Comparison of ENCODE assay signal across 8 cellular contexts in the genomic region with DNA sequence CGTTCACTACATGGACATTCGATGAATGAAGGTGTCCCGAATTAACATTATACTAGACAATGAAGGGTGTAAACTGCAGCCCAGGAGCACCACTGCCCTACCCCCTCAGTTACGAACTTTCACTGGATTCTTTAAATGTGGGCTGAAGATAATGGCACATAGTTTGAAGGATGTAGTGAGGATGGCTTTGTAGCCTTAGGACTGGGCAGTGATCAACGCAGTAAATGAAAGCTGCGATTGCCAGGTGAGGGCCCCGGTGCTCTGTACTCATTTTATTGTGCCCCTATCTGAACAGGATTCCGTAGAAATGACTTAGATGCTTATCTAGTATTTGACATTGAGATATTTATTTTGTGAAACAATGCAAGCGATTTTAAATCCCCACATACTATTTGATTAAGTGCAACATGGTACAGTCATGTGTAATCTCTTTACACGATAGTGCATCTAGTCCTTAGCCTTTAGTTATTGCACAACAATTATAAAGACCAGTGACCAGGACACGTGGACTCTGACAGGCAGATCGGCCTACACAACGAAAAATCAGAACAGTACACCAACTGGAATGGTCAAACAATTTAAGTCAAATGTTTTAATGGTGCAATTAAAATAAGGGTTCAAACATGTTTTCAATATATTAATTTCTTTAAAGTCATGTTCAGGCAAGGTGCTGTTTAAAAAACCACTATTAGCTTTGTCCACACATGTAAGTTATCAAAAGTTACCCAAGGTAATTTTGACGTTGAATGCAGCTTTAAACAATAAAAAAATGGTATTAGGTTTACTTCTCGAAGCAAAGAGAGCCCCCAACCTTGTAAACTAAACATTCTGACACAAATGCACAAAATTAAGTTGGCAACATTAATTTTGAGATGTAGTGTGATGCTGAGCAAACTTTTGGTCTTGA. TPM values are rescaled to one million over a fixed set of nuclear protein-coding genes. Genes with fewer than 3 reads are reported as not detected.
DNase-seq lines count a peak whose midpoint lies in the region; ATAC-seq and TF ChIP-seq lines count a peak whose summit lies in the region.

No MANE protein-coding gene starts in this region.

- H3K27ac ChIP-seq in BLaER1 treated with 17β-estradiol and CSF1 and Interleukin-3, amounts not matched to agents 10 nM and 100 nM, result peak overlapping the region; percentile 83 to 99 (median 96); a peak in 21 of 22 replicates
- H3K27ac ChIP-seq in HCT116 (ENCODE audit: low read depth, low read length) (peak overlapping the region; percentile 95), WERI-Rb-1 (peak overlapping the region; percentile 84), left lung (peak overlapping the region; percentile 88 to 95)

- DNase-seq in HCT116 (ENCODE audit: low read depth, low spot score), result no peak
- no peak for DNase-seq in WERI-Rb-1
- DNase-seq in left lung, result no peak
- DNase-seq in NCI-H69 (lab: John Stamatoyannopoulos, UW), result no peak
- DNase-seq in pons (ENCODE audit: low spot score), result no peak
- no peak for DNase-seq in NCI-H2029 treated with DMSO at 0.1 percent for 48 hours (lab: John Stamatoyannopoulos, UW)

- H3K4me1 ChIP-seq in BLaER1 treated with 17β-estradiol and CSF1 and Interleukin-3, amounts not matched to agents 10 nM and 100 nM, result peaks cover 21 to 38% (median 30%) of the 10 kb centered on the region in 10 experiments
- peaks cover 6 to 29% of the 10 kb centered on the region in 2 experiments; a peak in 3 of 4 replicates for H3K4me1 ChIP-seq in HCT116 (ENCODE audit: control insufficient read depth in 1 of 2, insufficient read depth in 2 of 2, low read length in 2 of 2)
- peaks cover 15 to 53% of the 10 kb centered on the region in 2 donors for H3K4me1 ChIP-seq in left lung

- no peak overlapping the region for H2AFZ ChIP-seq in HCT116 (ENCODE audit: low read depth, low read length, poor library complexity, severe bottlenecking)

- no peaks in the 10 kb centered on the region for H3K27me3 ChIP-seq in BLaER1 treated with 17β-estradiol and CSF1 and Interleukin-3, amounts not matched to agents 10 nM and 100 nM
- H3K27me3 ChIP-seq in HCT116 (ENCODE audit: insufficient read depth, low read length) (no peaks in the 10 kb centered on the region), WERI-Rb-1 (ENCODE audit: insufficient read depth, low read depth, severe bottlenecking) (no peaks in the 10 kb centered on the region), left lung (no peaks in the 10 kb centered on the region)

- CTCF ChIA-PET in HCT116 (lab: Charles Lee), result interaction anchor here (2.5 to 3.0 kb wide), 4 partner anchors 14 to 273 kb away, joined by 6 to 26 read pairs (median 12); no protein-coding TSS in a partner anchor

- RAD21 ChIA-PET in HCT116 (lab: Charles Lee; ENCODE audit: low non-redundant PET in 1 of 2, low total read pairs in 2 of 2, uncharacterized antibody in 2 of 2, unreplicated experiment in 2 of 2), result interaction anchor here in 1 of 2 experiments (1.6 kb wide), 1 partner anchor 134 kb away, joined by 6 read pairs; no protein-coding TSS in a partner anchor

- no TSS peak for BruUV-seq in HCT116 (replicated peaks; lab: Mats Ljungman, UMichigan)

- intact Hi-C loops in HCT116 (cut with micrococcal nuclease), result loop anchor here (1.0 to 10.0 kb wide), 4 partner anchors 115 to 347 kb away; a partner anchor contains a TSS
- intact Hi-C loops in left lung (cut with DNase I), result no loop called here

- peak overlapping the region; percentile 81 to 97 (median 91) for H3K4me2 ChIP-seq in BLaER1 treated with 17β-estradiol and CSF1 and Interleukin-3, amounts not matched to agents 10 nM and 100 nM
- peak overlapping the region; percentile 89 for H3K4me2 ChIP-seq in HCT116 (ENCODE audit: low read length)

- TF ChIP-seq CTCF in HCT116 (IDR thresholded peaks at IDR 0.05 in 2 of 3, conservative IDR thresholded peaks at IDR 0.05 in 1 of 3; ENCODE audit: borderline replicate concordance in 1 of 3, insufficient read depth in 1 of 3, low read depth in 2 of 3, low read length in 2 of 3) (no peak), WERI-Rb-1 (IDR thresholded peaks at IDR 0.05; ENCODE audit: low read depth, low read length) (no peak), left lung (IDR thresholded peaks at IDR 0.05) (no peak)

- no peaks in the 10 kb centered on the region for H3K9me2 ChIP-seq in HCT116 (ENCODE audit: insufficient read depth)

- H3K9ac ChIP-seq in BLaER1 treated with 17β-estradiol and CSF1 and Interleukin-3, amounts not matched to agents 10 nM and 100 nM, result peak overlapping the region; percentile 92 to 100 (median 98)
- peak overlapping the region; percentile 96 for H3K9ac ChIP-seq in HCT116 (ENCODE audit: low read length)

- peak; percentile 98 for TF ChIP-seq POLR2A in HCT116 (IDR thresholded peaks at IDR 0.05; ENCODE audit: borderline replicate concordance, extremely low read depth, insufficient read depth, insufficient read length)

- peak overlapping the region; percentile 70 to 97 (median 84) for H3K4me3 ChIP-seq in BLaER1 treated with 17β-estradiol and CSF1 and Interleukin-3, amounts not matched to agents 10 nM and 100 nM
- H3K4me3 ChIP-seq in HCT116 (replicated peaks in 1 of 2; ENCODE audit: low read depth in 1 of 2, low read length in 2 of 2) (peak overlapping the region; percentile 74 to 88), WERI-Rb-1 (ENCODE audit: low read depth, low read length) (peak overlapping the region; percentile 86), left lung (peak overlapping the region in 1 of 2 donors; percentile 66)

- peak; percentile 30 for TF ChIP-seq RAD21 in HCT116 (IDR thresholded peaks at IDR 0.05; ENCODE audit: low read depth)

- peaks cover 12% of the 10 kb centered on the region; the same call in 1 of the 2 replicates for H3K79me2 ChIP-seq in HCT116 (ENCODE audit: insufficient read depth, low read length)

- no peaks in the 10 kb centered on the region for H3K9me3 ChIP-seq in BLaER1 treated with 17β-estradiol and CSF1 and Interleukin-3, amounts not matched to agents 10 nM and 100 nM (replicated peaks in 1 of 11)
- H3K9me3 ChIP-seq in HCT116 (ENCODE audit: control insufficient read depth in 1 of 2, insufficient read depth in 1 of 2, low read depth in 1 of 2, low read length in 2 of 2) (no peaks in the 10 kb centered on the region), WERI-Rb-1 (ENCODE audit: severe bottlenecking) (no peaks in the 10 kb centered on the region), left lung (no peaks in the 10 kb centered on the region)

- POLR2A ChIA-PET in HCT116 (lab: Charles Lee), result interaction anchor here (1.6 to 4.8 kb wide), 5 partner anchors 12 to 134 kb away, joined by 6 to 57 read pairs (median 9); no protein-coding TSS in a partner anchor

- peaks cover 18 to 58% (median 48%) of the 10 kb centered on the region in 11 experiments; a peak in 21 of 22 replicates for H3K36me3 ChIP-seq in BLaER1 treated with 17β-estradiol and CSF1 and Interleukin-3, amounts not matched to agents 10 nM and 100 nM
- peaks cover 0 to 16% of the 10 kb centered on the region in 2 experiments; a peak in 1 of 4 replicates for H3K36me3 ChIP-seq in HCT116 (ENCODE audit: control insufficient read depth in 1 of 2, insufficient read depth in 2 of 2, low read length in 2 of 2)
- H3K36me3 ChIP-seq in WERI-Rb-1, result peaks cover 60% of the 10 kb centered on the region
- H3K36me3 ChIP-seq in left lung, result peaks cover 0 to 11% of the 10 kb centered on the region in 2 donors

- ATAC-seq in HCT116, result peak; percentile 12
- ATAC-seq in left lung, result no peak
- no peak for ATAC-seq in HG02588 (IDR thresholded peaks at IDR 0.05; ENCODE audit: unreplicated experiment)

- peaks cover 0 to 9% (median 0%) of the 10 kb centered on the region in 11 experiments; a peak in 3 of 22 replicates for H4K20me1 ChIP-seq in BLaER1 treated with 17β-estradiol and CSF1 and Interleukin-3, amounts not matched to agents 10 nM and 100 nM
- no peaks in the 10 kb centered on the region for H4K20me1 ChIP-seq in HCT116 (ENCODE audit: insufficient read depth)

TF ChIP-seq in HCT116, 20 proteins besides CTCF, POLR2A, EP300 and RAD21:
- TF ChIP-seq CEBPB (IDR thresholded peaks at IDR 0.05; ENCODE audit: low read depth), result peak; percentile 84
- peak; percentile 8; the same call in 1 of the 2 replicates for TF ChIP-seq SP1 (IDR thresholded peaks at IDR 0.05; ENCODE audit: low read depth)
- peak; percentile 36 for TF ChIP-seq CBX3 (IDR thresholded peaks at IDR 0.05; ENCODE audit: low read depth)
- TF ChIP-seq, protein P1, sequence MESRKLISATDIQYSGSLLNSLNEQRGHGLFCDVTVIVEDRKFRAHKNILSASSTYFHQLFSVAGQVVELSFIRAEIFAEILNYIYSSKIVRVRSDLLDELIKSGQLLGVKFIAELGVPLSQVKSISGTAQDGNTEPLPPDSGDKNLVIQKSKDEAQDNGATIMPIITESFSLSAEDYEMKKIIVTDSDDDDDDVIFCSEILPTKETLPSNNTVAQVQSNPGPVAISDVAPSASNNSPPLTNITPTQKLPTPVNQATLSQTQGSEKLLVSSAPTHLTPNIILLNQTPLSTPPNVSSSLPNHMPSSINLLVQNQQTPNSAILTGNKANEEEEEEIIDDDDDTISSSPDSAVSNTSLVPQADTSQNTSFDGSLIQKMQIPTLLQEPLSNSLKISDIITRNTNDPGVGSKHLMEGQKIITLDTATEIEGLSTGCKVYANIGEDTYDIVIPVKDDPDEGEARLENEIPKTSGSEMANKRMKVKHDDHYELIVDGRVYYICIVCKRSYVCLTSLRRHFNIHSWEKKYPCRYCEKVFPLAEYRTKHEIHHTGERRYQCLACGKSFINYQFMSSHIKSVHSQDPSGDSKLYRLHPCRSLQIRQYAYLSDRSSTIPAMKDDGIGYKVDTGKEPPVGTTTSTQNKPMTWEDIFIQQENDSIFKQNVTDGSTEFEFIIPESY (IDR thresholded peaks at IDR 0.05; ENCODE audit: extremely low read depth, insufficient replicate concordance, low read length), result peak; percentile 16
- peak; percentile 10 for TF ChIP-seq SIN3A (IDR thresholded peaks at IDR 0.05; ENCODE audit: low read depth)
- no peak for TF ChIP-seq EZH2 (IDR thresholded peaks at IDR 0.05)
- no peak for TF ChIP-seq SRF (IDR thresholded peaks at IDR 0.05; ENCODE audit: low read depth)
- TF ChIP-seq POLR2AphosphoS5 (IDR thresholded peaks at IDR 0.05; ENCODE audit: low read depth, low read length), result peak; percentile 89
- TF ChIP-seq, protein P2, sequence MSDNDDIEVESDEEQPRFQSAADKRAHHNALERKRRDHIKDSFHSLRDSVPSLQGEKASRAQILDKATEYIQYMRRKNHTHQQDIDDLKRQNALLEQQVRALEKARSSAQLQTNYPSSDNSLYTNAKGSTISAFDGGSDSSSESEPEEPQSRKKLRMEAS (IDR thresholded peaks at IDR 0.05), result peak; percentile 12; the same call in 1 of the 2 replicates

RNA-seq across cellular contexts. Expression of a gene that starts 17.4 kb away (rescaled TPM):
- total RNA-seq in HCT116 (2021; ENCODE audit: unreplicated experiment) (28.2 TPM), left lung (10 to 100 TPM; 39.0 to 45.0 TPM)
- 10.8 and 11.2 TPM in 2 replicates for polyA plus RNA-seq in HCT116 (2012)
